Comparison of ENCODE assay signal across 16 cellular contexts in genomic region chr13:111422352-111422751, GRCh38.
DNase-seq lines count a peak whose midpoint lies in the region; ATAC-seq and TF ChIP-seq lines count a peak whose summit lies in the region.
"Had no signal": no experiment of that assay in that cellular context is flagged by ENCODE, and none has a peak within 500 bp of the region (broad histone marks: within the 10 kb centered on the region; RNA-seq: fewer than 3 reads in every experiment).

No MANE protein-coding gene starts in this region.

- H3K36me3 Mint-ChIP-seq in MCF 10A (ENCODE audit: insufficient read depth, unreplicated experiment), result no peaks in the 10 kb centered on the region
- H3K36me3 Mint-ChIP-seq: CD8-positive, alpha-beta T cell had no signal

- BruUV-seq in MCF 10A (replicated peaks; lab: Mats Ljungman, UMichigan) (no TSS peak), mammary epithelial cell (replicated peaks; lab: Mats Ljungman, UMichigan) (no TSS peak)

- whole genome bisulfite sequencing in mammary epithelial cell (ENCODE audit: low coverage, missing lambda C conversion rate), result 17% methylated on average over 8 of the region's 14 CpGs

- no peak overlapping the region for H3K9ac ChIP-seq in mammary epithelial cell (ENCODE audit: insufficient read depth, low read length)

- no peaks in the 10 kb centered on the region for H3K27me3 ChIP-seq in mammary epithelial cell (ENCODE audit: insufficient read depth, low read length)
- H3K27me3 ChIP-seq: Peyer's patch had no signal

- H3K9me3 ChIP-seq in mammary epithelial cell (replicated peaks; ENCODE audit: insufficient read depth, low read length), result peaks cover 7% of the 10 kb centered on the region
- H3K9me3 ChIP-seq: Peyer's patch had no signal

- H4K20me1 ChIP-seq in mammary epithelial cell (ENCODE audit: insufficient read depth, low read length), result no peaks in the 10 kb centered on the region

- DNase-seq in MCF 10A (ENCODE audit: unreplicated experiment) (no peak), mammary epithelial cell (no peak), NCI-H1694 (lab: John Stamatoyannopoulos, UW) (peak; percentile 27), SHP77 treated with DMSO at 0.1 percent for 48 hours (lab: John Stamatoyannopoulos, UW) (peak; percentile 29), NCI-H146 (lab: John Stamatoyannopoulos, UW) (no peak)
- DNase-seq in activated CD4-positive, alpha-beta T cell treated with anti-CD3 and anti-CD28 coated beads for 48 hours, result no peak
- DNase-seq: CD8-positive, alpha-beta T cell; DMS53; GOT3; NCI-H226; NCI-H82; Right ventricle myocardium superior; T-helper 2 cell had no signal

- no peak overlapping the region for H3K27ac ChIP-seq in mammary epithelial cell (ENCODE audit: insufficient read depth, low read depth, low read length)
- H3K27ac ChIP-seq: Peyer's patch had no signal

- H3K4me1 ChIP-seq in mammary epithelial cell (ENCODE audit: insufficient read depth, low read length), result no peaks in the 10 kb centered on the region
- H3K4me1 ChIP-seq: Peyer's patch had no signal

- no peak overlapping the region for H2AFZ ChIP-seq in mammary epithelial cell (ENCODE audit: low read depth, low read length)

- H3K79me2 ChIP-seq in mammary epithelial cell (ENCODE audit: insufficient read depth, low read length), result no peaks in the 10 kb centered on the region

- no peaks in the 10 kb centered on the region for H3K36me3 ChIP-seq in mammary epithelial cell (ENCODE audit: insufficient read depth, low read length)
- H3K36me3 ChIP-seq: Peyer's patch had no signal

- dilution Hi-C loops in mammary epithelial cell (cut with HindIII; ENCODE audit: low sequenced_read_pairs), result no loop called here

- intact Hi-C loops in MCF 10A (cut with micrococcal nuclease), result no loop called here
- intact Hi-C loops in mammary epithelial cell (cut with micrococcal nuclease), result no loop called here

- no peak for ATAC-seq in HG03439 (IDR thresholded peaks at IDR 0.05; ENCODE audit: unreplicated experiment)
- ATAC-seq: CD8-positive, alpha-beta T cell had no signal

- peaks cover 8% of the 10 kb centered on the region for H3K4me1 Mint-ChIP-seq in MCF 10A (ENCODE audit: insufficient read depth, unreplicated experiment)
- H3K4me1 Mint-ChIP-seq: B cell had no signal

- CTCF ChIA-PET in MCF 10A (lab: Yijun Ruan, JAX) (interaction anchor here (0.6 to 1.4 kb wide), 2 partner anchors 16 to 36 kb away, joined by 3 read pairs; no protein-coding TSS in a partner anchor), mammary epithelial cell (lab: Charles Lee; ENCODE audit: low non-redundant PET) (no interaction called here)

- H3K9me3 Mint-ChIP-seq in MCF 10A (ENCODE audit: unreplicated experiment), result peaks cover 7% of the 10 kb centered on the region
- H3K9me3 Mint-ChIP-seq: CD8-positive, alpha-beta T cell had no signal

- TF ChIP-seq CTCF in MCF 10A (IDR thresholded peaks at IDR 0.05; ENCODE audit: unreplicated experiment) (no peak), mammary epithelial cell (conservative IDR thresholded peaks at IDR 0.05 in 1 of 2, IDR thresholded peaks at IDR 0.05 in 1 of 2; ENCODE audit: extremely low read depth in 1 of 2, insufficient read depth in 1 of 2, low read depth in 1 of 2, low read length in 2 of 2) (no peak)

- H3K4me3 Mint-ChIP-seq in MCF 10A (ENCODE audit: unreplicated experiment), result peak overlapping the region; percentile 19
- H3K4me3 Mint-ChIP-seq: B cell; CD8-positive, alpha-beta T cell had no signal

- in situ Hi-C loops in mammary epithelial cell (cut with MboI; ENCODE audit: low sequenced_read_pairs in 2 of 2), result no loop called here

- H3K27me3 Mint-ChIP-seq in MCF 10A (ENCODE audit: insufficient read depth, unreplicated experiment), result peaks cover 21% of the 10 kb centered on the region
- H3K27me3 Mint-ChIP-seq: B cell had no signal

- no peak overlapping the region for H3K27ac Mint-ChIP-seq in MCF 10A (ENCODE audit: low read depth, unreplicated experiment)
- H3K27ac Mint-ChIP-seq: B cell; CD8-positive, alpha-beta T cell had no signal

- no peak overlapping the region for H3K4me2 ChIP-seq in mammary epithelial cell (ENCODE audit: insufficient read depth, low read depth, low read length)

- POLR2A ChIA-PET in MCF 10A (lab: Yijun Ruan, JAX), result no interaction called here

- no peak overlapping the region for H3K4me3 ChIP-seq in mammary epithelial cell (replicated peaks in 1 of 3; ENCODE audit: insufficient read depth in 1 of 3, low read depth in 2 of 3, low read length in 3 of 3)
- H3K4me3 ChIP-seq: Peyer's patch had no signal

Comparison
In these comparisons a context has a peak if more than half of its experiments do, and no peak if none do; other contexts are left out.
1. DNase-seq: peak in NCI-H1694 (single experiment) and SHP77 treated with DMSO at 0.1 percent for 48 hours (single experiment); none in MCF 10A (single experiment), mammary epithelial cell (single experiment), activated CD4-positive, alpha-beta T cell treated with anti-CD3 and anti-CD28 coated beads for 48 hours (single experiment) and NCI-H146 (single experiment).